Comparison of ENCODE assay signal across 14 cellular contexts in genomic region chr5:159972538-159973362, GRCh38. TPM values are rescaled to one million over a fixed set of nuclear protein-coding genes. Genes with fewer than 3 reads are reported as not detected.
A peak's percentile ranks its signal among the peaks of the same experiment; 100 is the strongest.
DNase-seq lines count a peak whose midpoint lies in the region; ATAC-seq and TF ChIP-seq lines count a peak whose summit lies in the region.
"Had no signal": no experiment of that assay in that cellular context is flagged by ENCODE, and none has a peak within 500 bp of the region (broad histone marks: within the 10 kb centered on the region; RNA-seq: fewer than 3 reads in every experiment).

No MANE protein-coding gene starts in this region.

- H3K4me1 Mint-ChIP-seq in brain, result peaks cover 3% of the 10 kb centered on the region

- H3K27ac ChIP-seq in right lobe of liver (no peak overlapping the region), tibial artery (peak overlapping the region; percentile 40 to 43)
- H3K27ac ChIP-seq: BLaER1, body of pancreas had no signal

- ATAC-seq in left cardiac atrium (no peak), right lobe of liver (peak in 3 of 4 donors; percentile 11 to 50 (median 28)), HG02884 (IDR thresholded peaks at IDR 0.05; ENCODE audit: unreplicated experiment) (no peak), HG02885 (IDR thresholded peaks at IDR 0.05; ENCODE audit: poor library complexity, unreplicated experiment) (no peak), HG03354 (IDR thresholded peaks at IDR 0.05; ENCODE audit: poor library complexity, severe bottlenecking, unreplicated experiment) (no peak)

- DNase-seq in cardiac septum (ENCODE audit: low spot score), result peak; percentile 29
- no peak for DNase-seq in left cardiac atrium
- DNase-seq in right lobe of liver, result no peak
- DNase-seq in tibial artery, result no peak
- DNase-seq: midbrain; NCI-H2107; RPMI8226; stimulated activated naive CD4-positive, alpha-beta T cell treated with Interleukin-2 at 50 U/mL for 16 hours had no signal

- 63% methylated on average over 17 of the region's 50 CpGs for WGBS in right lobe of liver (ENCODE audit: insufficient coverage, low coverage, low lambda C conversion rate, missing lambda C conversion rate)

- H3K27me3 ChIP-seq in right lobe of liver, result no peaks in the 10 kb centered on the region
- H3K27me3 ChIP-seq in tibial artery, result peaks cover 0 to 8% of the 10 kb centered on the region in 2 donors
- H3K27me3 ChIP-seq: body of pancreas had no signal

- H3K4me3 Mint-ChIP-seq in brain, result peak overlapping the region; percentile 76 to 80 (median 78)

- no peaks in the 10 kb centered on the region for H3K36me3 ChIP-seq in right lobe of liver
- H3K36me3 ChIP-seq in tibial artery, result no peaks in the 10 kb centered on the region
- H3K36me3 ChIP-seq: BLaER1 had no signal

- no peaks in the 10 kb centered on the region for H3K9me3 ChIP-seq in right lobe of liver
- no peaks in the 10 kb centered on the region for H3K9me3 ChIP-seq in tibial artery
- H3K9me3 ChIP-seq: body of pancreas had no signal

- no peak for TF ChIP-seq CTCF in brain (conservative IDR thresholded peaks at IDR 0.05)
- TF ChIP-seq CTCF in right lobe of liver (IDR thresholded peaks at IDR 0.05), result no peak
- no peak for TF ChIP-seq CTCF in tibial artery (IDR thresholded peaks at IDR 0.05)

- H3K4me3 ChIP-seq in right lobe of liver, result no peak overlapping the region
- H3K4me3 ChIP-seq in tibial artery, result peak overlapping the region; percentile 47 to 57
- H3K4me3 ChIP-seq: body of pancreas had no signal

- H3K4me1 ChIP-seq in right lobe of liver (no peaks in the 10 kb centered on the region), tibial artery (peaks cover 0 to 39% (median 13%) of the 10 kb centered on the region in 4 donors)
- H3K4me1 ChIP-seq: BLaER1 had no signal

- peaks cover 11% of the 10 kb centered on the region for H3K36me3 Mint-ChIP-seq in brain

- peaks cover 84% of the 10 kb centered on the region for H3K27me3 Mint-ChIP-seq in brain

- intact Hi-C loops in cardiac septum (cut with DNase I), result no loop called here
- intact Hi-C loops in left cardiac atrium (cut with DNase I), result no loop called here
- intact Hi-C loops in right lobe of liver (cut with DNase I), result no loop called here
- intact Hi-C loops in tibial artery (cut with DNase I; ENCODE audit: low total_unique reads), result no loop called here

- no peak for TF ChIP-seq POLR2A in right lobe of liver (IDR thresholded peaks at IDR 0.05)

- H3K27ac Mint-ChIP-seq in brain, result no peak overlapping the region

- H3K9me3 Mint-ChIP-seq in brain, result peaks cover 2 to 23% (median 4%) of the 10 kb centered on the region in 5 experiments

RNA-seq across cellular contexts. Expression of gene TTC1, which starts 36.2 kb away (rescaled TPM):
- total RNA-seq in cardiac septum (67.7 TPM), left cardiac atrium (10 to 100 TPM; 54.7 to 74.5 TPM), right lobe of liver (10 to 100 TPM; 19.8 to 28.6 (median 24.8) TPM)
- polyA plus RNA-seq in brain (ENCODE audit: insufficient read depth, low read depth, low replicate concordance), result 73.0 TPM

RNA-seq across cellular contexts. Expression of gene ADRA1B, which starts 56.5 kb away (rescaled TPM):
- total RNA-seq in cardiac septum (4.9 TPM), left cardiac atrium (1 to 10 TPM; 1.8 to 2.9 TPM), right lobe of liver (10 to 100 TPM in 3 of 6 experiments, 1 to 10 TPM in 3; 7.8 to 17.1 (median 10.2) TPM)
- 3.4 TPM for polyA plus RNA-seq in brain (ENCODE audit: insufficient read depth, low read depth, low replicate concordance)

Comparison
In these comparisons a context has a peak if more than half of its experiments do, and no peak if none do; other contexts are left out.
1. ATAC-seq: peak in right lobe of liver (3 of 4); none in left cardiac atrium (0 of 2), HG02884 (single experiment), HG02885 (single experiment) and HG03354 (single experiment).
2. H3K27ac ChIP-seq: peak in tibial artery (2 of 2); none in right lobe of liver (0 of 3).
3. H3K4me3 ChIP-seq: peak in tibial artery (2 of 2); none in right lobe of liver (0 of 3).